Comparison of ENCODE assay signal across 1 cellular context in genomic region chr20:63972312-63973159, GRCh38.
TF ChIP-seq lines count a peak whose summit lies in the region.

No MANE protein-coding gene starts in this region.

TF ChIP-seq in H1, 55 proteins besides CTCF, POLR2A, EP300 and RAD21:
- no peak for TF ChIP-seq FOSL1 (IDR thresholded peaks at IDR 0.05; ENCODE audit: insufficient read depth, low read depth, low read length)
- TF ChIP-seq RFX5 (IDR thresholded peaks at IDR 0.05; ENCODE audit: borderline replicate concordance, low read depth, low read length) = no peak
- no peak for TF ChIP-seq GABPA (IDR thresholded peaks at IDR 0.05; ENCODE audit: borderline replicate concordance, insufficient read depth, low read length)
- TF ChIP-seq EZH2 (IDR thresholded peaks at IDR 0.05; ENCODE audit: low read depth, low read length, severe bottlenecking) = peak; percentile 15
TF ChIP-seq in H1: peak in this region for 1.
